19 cellular contexts compared by ENCODE assay signal in the genomic region with DNA sequence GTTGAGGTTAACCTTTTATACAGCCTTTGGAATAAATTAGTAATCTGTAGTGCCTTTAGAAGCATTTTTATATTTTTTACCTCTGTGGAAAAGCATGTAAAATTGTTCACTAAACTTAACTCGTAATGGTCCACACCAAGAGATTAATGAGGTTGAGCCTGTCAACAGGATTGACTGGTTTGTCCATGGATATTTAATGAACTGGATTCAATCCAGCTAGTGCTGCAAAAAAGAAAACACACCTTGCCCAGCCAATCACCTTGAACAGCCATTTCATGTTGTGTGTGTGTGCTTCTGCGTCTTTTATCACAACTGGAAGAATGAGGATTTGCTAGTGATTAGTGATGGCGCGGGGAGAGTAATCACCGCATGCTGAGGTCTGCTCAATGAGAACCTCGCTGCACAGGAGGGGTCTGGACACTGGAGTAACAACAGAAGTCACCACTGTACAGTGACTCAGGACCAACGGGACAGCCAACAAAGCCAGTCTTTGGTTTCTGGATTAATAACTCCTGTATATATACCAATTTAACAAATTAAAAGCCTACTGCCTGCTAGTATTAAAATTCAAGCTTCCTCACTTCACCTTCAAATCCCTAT. TPM values are rescaled to one million over a fixed set of nuclear protein-coding genes. Genes with fewer than 3 reads are reported as not detected.
DNase-seq lines count a peak whose midpoint lies in the region; ATAC-seq and TF ChIP-seq lines count a peak whose summit lies in the region.
"Had no signal": no experiment of that assay in that cellular context is flagged by ENCODE, and none has a peak within 500 bp of the region (broad histone marks: within the 10 kb centered on the region; RNA-seq: fewer than 3 reads in every experiment).

No MANE protein-coding gene starts in this region.

- CTCF ChIA-PET in SK-N-SH (lab: Yijun Ruan, JAX), result interaction anchor here (0.7 to 1.5 kb wide), 4 partner anchors 9 to 24 kb away, joined by 3 to 4 read pairs (median 3); no protein-coding TSS in a partner anchor

- H3K9me3 Mint-ChIP-seq in activated T-cell treated with anti-CD3 and anti-CD28 coated beads, Interleukin-2, amount 50 U/mL, for 72 hours, result no peaks in the 10 kb centered on the region
- H3K9me3 Mint-ChIP-seq in brain (peaks cover 0 to 2% (median 0%) of the 10 kb centered on the region in 5 experiments), progenitor cell of endocrine pancreas (ENCODE audit: low read depth) (no peaks in the 10 kb centered on the region)

- no peak overlapping the region for H3K9ac ChIP-seq in SK-N-SH

- WGBS in SK-N-SH (ENCODE audit: low lambda C conversion rate), result 96% methylated on average over 7 of the region's 7 CpGs

- no peak overlapping the region for H3K4me3 Mint-ChIP-seq in activated T-cell treated with anti-CD3 and anti-CD28 coated beads, Interleukin-2, amount 50 U/mL, for 72 hours
- H3K4me3 Mint-ChIP-seq in brain (no peak overlapping the region), progenitor cell of endocrine pancreas (ENCODE audit: low read depth) (peak overlapping the region; percentile 36)

- H3K4me1 Mint-ChIP-seq in activated T-cell treated with anti-CD3 and anti-CD28 coated beads, Interleukin-2, amount 50 U/mL, for 72 hours (ENCODE audit: low read depth), result peaks cover 46% of the 10 kb centered on the region
- H3K4me1 Mint-ChIP-seq in brain, result no peaks in the 10 kb centered on the region
- peaks cover 49% of the 10 kb centered on the region for H3K4me1 Mint-ChIP-seq in progenitor cell of endocrine pancreas (ENCODE audit: low read depth)

- no peak for ATAC-seq in activated T-cell treated with anti-CD3 and anti-CD28 coated beads, Interleukin-2, amount 50 U/mL, for 72 hours (replicated peaks in 1 of 2)

- H3K4me3 ChIP-seq in LNCaP clone FGC (ENCODE audit: low read depth, low read length) (no peak overlapping the region; the same call in 1 of the 2 replicates), SK-N-SH (ENCODE audit: low read depth in 2 of 2, low read length in 1 of 2) (no peak overlapping the region)

- H3K4me2 ChIP-seq in SK-N-SH, result no peak overlapping the region

- TF ChIP-seq CTCF in LNCaP clone FGC (IDR thresholded peaks at IDR 0.05; ENCODE audit: control insufficient read depth, extremely low read depth, insufficient read depth), result no peak
- no peak for TF ChIP-seq CTCF in brain (conservative IDR thresholded peaks at IDR 0.05)
- TF ChIP-seq CTCF in progenitor cell of endocrine pancreas (IDR thresholded peaks at IDR 0.05; ENCODE audit: unreplicated experiment), result no peak
- TF ChIP-seq CTCF in SK-N-SH (IDR thresholded peaks at IDR 0.05), result no peak

- H3K9me3 ChIP-seq in SK-N-SH, result no peaks in the 10 kb centered on the region

- H3K9me2 ChIP-seq in SK-N-SH, result no peaks in the 10 kb centered on the region

- no peak overlapping the region for H3K27ac ChIP-seq in SK-N-SH (ENCODE audit: low read depth in 2 of 2, low read length in 1 of 2)

- H3F3A ChIP-seq in SK-N-SH (replicated peaks; ENCODE audit: insufficient read depth), result peaks cover 3% of the 10 kb centered on the region

- H3K27me3 ChIP-seq in SK-N-SH (ENCODE audit: insufficient read depth), result no peaks in the 10 kb centered on the region

- H3K36me3 ChIP-seq in SK-N-SH (replicated peaks in 1 of 2; ENCODE audit: control insufficient read depth in 1 of 2, insufficient read depth in 2 of 2, low read length in 1 of 2), result peaks cover 66 to 77% of the 10 kb centered on the region in 2 experiments

- peak overlapping the region; percentile 89 for H3K27ac Mint-ChIP-seq in activated T-cell treated with anti-CD3 and anti-CD28 coated beads, Interleukin-2, amount 50 U/mL, for 72 hours
- H3K27ac Mint-ChIP-seq in brain (peak overlapping the region in 3 of 5 experiments; percentile 2 to 63 (median 29)), progenitor cell of endocrine pancreas (peak overlapping the region; percentile 84)

- peaks cover 14% of the 10 kb centered on the region; the same call in 1 of the 2 replicates for H4K20me1 ChIP-seq in SK-N-SH (ENCODE audit: insufficient read depth)

- no peaks in the 10 kb centered on the region for H3K4me1 ChIP-seq in SK-N-SH (ENCODE audit: control insufficient read depth in 1 of 2, insufficient read depth in 2 of 2, low read depth in 1 of 2, low read length in 1 of 2)

- H2AFZ ChIP-seq in SK-N-SH (ENCODE audit: low read depth), result no peak overlapping the region

- POLR2A ChIA-PET in SK-N-SH (lab: Yijun Ruan, JAX), result no interaction called here

- TF ChIP-seq RAD21 in SK-N-SH (IDR thresholded peaks at IDR 0.05; ENCODE audit: low read length), result no peak

- peaks cover 15 to 41% of the 10 kb centered on the region in 2 donors for H3K36me3 Mint-ChIP-seq in activated T-cell treated with anti-CD3 and anti-CD28 coated beads, Interleukin-2, amount 50 U/mL, for 72 hours (ENCODE audit: insufficient read depth in 2 of 2)
- H3K36me3 Mint-ChIP-seq in brain, result peaks cover 95% of the 10 kb centered on the region
- peaks cover 51% of the 10 kb centered on the region for H3K36me3 Mint-ChIP-seq in progenitor cell of endocrine pancreas (ENCODE audit: insufficient read depth)

- no peaks in the 10 kb centered on the region for H3K27me3 Mint-ChIP-seq in activated T-cell treated with anti-CD3 and anti-CD28 coated beads, Interleukin-2, amount 50 U/mL, for 72 hours (ENCODE audit: low read depth)
- peaks cover 4% of the 10 kb centered on the region for H3K27me3 Mint-ChIP-seq in brain
- H3K27me3 Mint-ChIP-seq in progenitor cell of endocrine pancreas, result no peaks in the 10 kb centered on the region

- TF ChIP-seq EP300 in SK-N-SH (IDR thresholded peaks at IDR 0.05; ENCODE audit: borderline replicate concordance in 1 of 2, low read depth in 1 of 2, low read length in 1 of 2), result no peak

- peaks cover 40% of the 10 kb centered on the region for H3K79me2 ChIP-seq in SK-N-SH (ENCODE audit: insufficient read depth)

- DNase-seq in activated T-cell treated with anti-CD3 and anti-CD28 coated beads, Interleukin-2, amount 50 U/mL, for 72 hours, result no peak
- no peak for DNase-seq in activated T-cell treated with anti-CD3 and anti-CD28 coated beads, Interleukin-2, amount 50 U/mL, for 48 hours
- DNase-seq in LNCaP clone FGC (ENCODE audit: low read depth) (peak; percentile 74), progenitor cell of endocrine pancreas (ENCODE audit: low spot score, unreplicated experiment) (no peak), nucleus accumbens (lab: John Stamatoyannopoulos, UW) (no peak), NCI-H446 treated with DMSO at 0.1 percent for 48 hours (lab: John Stamatoyannopoulos, UW) (no peak), SK-N-SH (no peak)
- DNase-seq: AML-193, DND-41, GDM1, GOT3, NCI-H1092 treated with DMSO at 0.1 percent for 48 hours, NCI-H187 treated with DMSO at 0.1 percent for 48 hours, NCI-H446, NCI-H82, SHP77 had no signal

TF ChIP-seq in SK-N-SH, 30 proteins besides CTCF, POLR2A, EP300 and RAD21 (continues in another document):
- TF ChIP-seq SIN3A (IDR thresholded peaks at IDR 0.05; ENCODE audit: borderline replicate concordance, low read depth, low read length) (no peak), YY1 (IDR thresholded peaks at IDR 0.05; ENCODE audit: low read depth) (no peak), GABPA (IDR thresholded peaks at IDR 0.05; ENCODE audit: low read depth) (no peak), ELF1 (IDR thresholded peaks at IDR 0.05) (no peak), MEF2A (IDR thresholded peaks at IDR 0.05; ENCODE audit: borderline replicate concordance, low read depth) (no peak), RXRA (IDR thresholded peaks at IDR 0.05; ENCODE audit: borderline replicate concordance, low read depth) (no peak), CHD2 (IDR thresholded peaks at IDR 0.05; ENCODE audit: low read length, partially characterized antibody) (no peak), MXI1 (IDR thresholded peaks at IDR 0.05; ENCODE audit: low read depth, low read length) (no peak)

RNA-seq across cellular contexts. Expression of gene LITAFD, which starts 33.7 kb away (rescaled TPM):
- not detected for total RNA-seq in activated T-cell treated with anti-CD3 and anti-CD28 coated beads, Interleukin-2, amount 50 U/mL, for 72 hours
- not detected for polyA plus RNA-seq in brain (ENCODE audit: insufficient read depth, low read depth, low replicate concordance)
- total RNA-seq in progenitor cell of endocrine pancreas, result not detected in 2 replicates
- not detected in 2 replicates for polyA plus RNA-seq in SK-N-SH (2012; rRNA removed)
- polyA plus RNA-seq in SK-N-SH (2012; cell fraction: cytosol; rRNA removed), result not detected in 2 replicates
- polyA plus RNA-seq in SK-N-SH (2012; cell fraction: nucleus; rRNA removed), result not detected in 2 replicates
- total RNA-seq: HT1080, M059J had no signal

RNA-seq across cellular contexts. Expression of gene CARHSP1, which starts 47.0 kb away (rescaled TPM):
- total RNA-seq in activated T-cell treated with anti-CD3 and anti-CD28 coated beads, Interleukin-2, amount 50 U/mL, for 72 hours, result 10 to 100 TPM; 71.4 to 73.1 TPM
- polyA plus RNA-seq in brain (ENCODE audit: insufficient read depth, low read depth, low replicate concordance) (407 TPM), SK-N-SH (2012; rRNA removed) (60.6 and 93.6 TPM in 2 replicates)
- 117 and 122 TPM in 2 replicates for total RNA-seq in progenitor cell of endocrine pancreas
- 41.7 and 53.3 TPM in 2 replicates for polyA plus RNA-seq in SK-N-SH (2012; cell fraction: cytosol; rRNA removed)
- polyA plus RNA-seq in SK-N-SH (2012; cell fraction: nucleus; rRNA removed), result 56.6 and 82.5 TPM in 2 replicates

RNA-seq across cellular contexts. Expression of gene USP7, which starts 47.9 kb away (rescaled TPM):
- 100 to 1,000 TPM; 126 to 131 TPM for total RNA-seq in activated T-cell treated with anti-CD3 and anti-CD28 coated beads, Interleukin-2, amount 50 U/mL, for 72 hours
- polyA plus RNA-seq in brain (ENCODE audit: insufficient read depth, low read depth, low replicate concordance), result 63.5 TPM
- 159 and 171 TPM in 2 replicates for total RNA-seq in progenitor cell of endocrine pancreas
- polyA plus RNA-seq in SK-N-SH (2012; rRNA removed), result 8.4 and 8.6 TPM in 2 replicates
- 11.0 and 13.7 TPM in 2 replicates for polyA plus RNA-seq in SK-N-SH (2012; cell fraction: cytosol; rRNA removed)
- 24.5 and 33.7 TPM in 2 replicates for polyA plus RNA-seq in SK-N-SH (2012; cell fraction: nucleus; rRNA removed)

Comparison
In these comparisons a context has a peak if more than half of its experiments do, and no peak if none do; other contexts are left out.
1. H3K27ac Mint-ChIP-seq: peak in every context shown above with its lines; median percentile 89 in activated T-cell treated with anti-CD3 and anti-CD28 coated beads, Interleukin-2, amount 50 U/mL, for 72 hours; 84 in progenitor cell of endocrine pancreas; 29 in brain.